Comparison of ENCODE assay signal across 16 cellular contexts in genomic region chr11:75719639-75720239, GRCh38. TPM values are rescaled to one million over a fixed set of nuclear protein-coding genes. Genes with fewer than 3 reads are reported as not detected.
"Had no signal": no experiment of that assay in that cellular context is flagged by ENCODE, and none has a peak within 500 bp of the region (broad histone marks: within the 10 kb centered on the region; RNA-seq: fewer than 3 reads in every experiment).

No MANE protein-coding gene starts in this region.

- H3K27ac ChIP-seq: adrenal gland, gastroesophageal sphincter, pancreas, SJSA1, skin epidermis had no signal

- DNase-seq: activated CD4-positive, alpha-beta T cell treated with anti-CD3 and anti-CD28 coated beads for 4 hours; activated naive CD4-positive, alpha-beta T cell treated with anti-CD3 and anti-CD28 coated beads, Interleukin-2, amount 50 U/mL, for 16 hours; activated T-cell treated with anti-CD3 and anti-CD28 coated beads for 4 hours; central memory CD4-positive, alpha-beta T cell; kidney; pancreas; substantia nigra; SW 1271; trophoblast cell had no signal

- H3K36me3 ChIP-seq: adrenal gland, gastroesophageal sphincter, pancreas, SJSA1 had no signal

- H3K4me3 ChIP-seq: adrenal gland, gastroesophageal sphincter, pancreas, SJSA1, skin epidermis had no signal

- H3K27me3 ChIP-seq: adrenal gland, gastroesophageal sphincter, pancreas, SJSA1 had no signal

- H3K4me1 ChIP-seq: adrenal gland, gastroesophageal sphincter, pancreas, SJSA1 had no signal

- H3K9me3 ChIP-seq: adrenal gland, gastroesophageal sphincter, pancreas, SJSA1 had no signal

RNA-seq across cellular contexts. Expression of gene MOGAT2, which starts 2.1 kb away (rescaled TPM):
- total RNA-seq: activated T-helper 17 cell treated with anti-CD3 and anti-CD28 coated beads, Interleukin-2, amount 50 U/mL, for 72 hours; epithelial cell of proximal tubule; kidney; SJSA1 had no signal
- polyA plus RNA-seq: neural cell had no signal

RNA-seq across cellular contexts. Expression of gene DGAT2, which starts 48.8 kb away (rescaled TPM):
- total RNA-seq: SJSA1 had no signal
